In the genomic region with DNA sequence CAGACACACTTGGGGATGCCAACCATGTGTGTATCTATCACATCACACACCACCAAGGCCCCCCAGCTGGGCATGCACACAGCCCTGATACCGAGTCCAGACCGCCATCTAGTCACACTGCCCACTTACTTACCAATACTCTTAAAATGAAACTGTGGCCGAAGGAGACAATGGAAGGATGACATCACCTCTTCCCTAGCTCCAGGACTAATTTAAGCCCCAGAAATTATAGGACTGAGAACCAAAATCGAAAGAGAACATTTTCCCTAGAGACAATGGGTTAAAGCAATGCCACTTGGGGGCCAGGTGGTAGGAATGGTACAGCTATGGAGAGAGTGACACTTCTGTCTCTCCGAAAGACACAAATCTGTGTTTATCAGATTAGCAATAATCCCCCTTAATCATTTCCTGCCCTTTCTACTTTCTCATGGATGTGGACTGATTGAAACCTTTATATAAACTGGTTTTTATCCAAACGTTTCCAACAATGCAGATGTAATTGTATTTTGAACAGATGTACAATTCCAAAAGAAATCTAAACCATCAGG, we compare ENCODE assay signal across 1 cellular context.
TF ChIP-seq lines count a peak whose summit lies in the region.

No MANE protein-coding gene starts in this region.

TF ChIP-seq in GM12878, 131 proteins besides CTCF, POLR2A, EP300 and RAD21:
- TF ChIP-seq, protein P1, sequence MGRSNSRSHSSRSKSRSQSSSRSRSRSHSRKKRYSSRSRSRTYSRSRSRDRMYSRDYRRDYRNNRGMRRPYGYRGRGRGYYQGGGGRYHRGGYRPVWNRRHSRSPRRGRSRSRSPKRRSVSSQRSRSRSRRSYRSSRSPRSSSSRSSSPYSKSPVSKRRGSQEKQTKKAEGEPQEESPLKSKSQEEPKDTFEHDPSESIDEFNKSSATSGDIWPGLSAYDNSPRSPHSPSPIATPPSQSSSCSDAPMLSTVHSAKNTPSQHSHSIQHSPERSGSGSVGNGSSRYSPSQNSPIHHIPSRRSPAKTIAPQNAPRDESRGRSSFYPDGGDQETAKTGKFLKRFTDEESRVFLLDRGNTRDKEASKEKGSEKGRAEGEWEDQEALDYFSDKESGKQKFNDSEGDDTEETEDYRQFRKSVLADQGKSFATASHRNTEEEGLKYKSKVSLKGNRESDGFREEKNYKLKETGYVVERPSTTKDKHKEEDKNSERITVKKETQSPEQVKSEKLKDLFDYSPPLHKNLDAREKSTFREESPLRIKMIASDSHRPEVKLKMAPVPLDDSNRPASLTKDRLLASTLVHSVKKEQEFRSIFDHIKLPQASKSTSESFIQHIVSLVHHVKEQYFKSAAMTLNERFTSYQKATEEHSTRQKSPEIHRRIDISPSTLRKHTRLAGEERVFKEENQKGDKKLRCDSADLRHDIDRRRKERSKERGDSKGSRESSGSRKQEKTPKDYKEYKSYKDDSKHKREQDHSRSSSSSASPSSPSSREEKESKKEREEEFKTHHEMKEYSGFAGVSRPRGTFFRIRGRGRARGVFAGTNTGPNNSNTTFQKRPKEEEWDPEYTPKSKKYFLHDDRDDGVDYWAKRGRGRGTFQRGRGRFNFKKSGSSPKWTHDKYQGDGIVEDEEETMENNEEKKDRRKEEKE (IDR thresholded peaks at IDR 0.05): no peak
- TF ChIP-seq SPI1 (IDR thresholded peaks at IDR 0.05; ENCODE audit: borderline replicate concordance, insufficient read depth, low read depth, low read length): no peak
- TF ChIP-seq ZNF274 (IDR thresholded peaks at IDR 0.05; ENCODE audit: insufficient read depth, insufficient read length): no peak
- TF ChIP-seq, protein P2, sequence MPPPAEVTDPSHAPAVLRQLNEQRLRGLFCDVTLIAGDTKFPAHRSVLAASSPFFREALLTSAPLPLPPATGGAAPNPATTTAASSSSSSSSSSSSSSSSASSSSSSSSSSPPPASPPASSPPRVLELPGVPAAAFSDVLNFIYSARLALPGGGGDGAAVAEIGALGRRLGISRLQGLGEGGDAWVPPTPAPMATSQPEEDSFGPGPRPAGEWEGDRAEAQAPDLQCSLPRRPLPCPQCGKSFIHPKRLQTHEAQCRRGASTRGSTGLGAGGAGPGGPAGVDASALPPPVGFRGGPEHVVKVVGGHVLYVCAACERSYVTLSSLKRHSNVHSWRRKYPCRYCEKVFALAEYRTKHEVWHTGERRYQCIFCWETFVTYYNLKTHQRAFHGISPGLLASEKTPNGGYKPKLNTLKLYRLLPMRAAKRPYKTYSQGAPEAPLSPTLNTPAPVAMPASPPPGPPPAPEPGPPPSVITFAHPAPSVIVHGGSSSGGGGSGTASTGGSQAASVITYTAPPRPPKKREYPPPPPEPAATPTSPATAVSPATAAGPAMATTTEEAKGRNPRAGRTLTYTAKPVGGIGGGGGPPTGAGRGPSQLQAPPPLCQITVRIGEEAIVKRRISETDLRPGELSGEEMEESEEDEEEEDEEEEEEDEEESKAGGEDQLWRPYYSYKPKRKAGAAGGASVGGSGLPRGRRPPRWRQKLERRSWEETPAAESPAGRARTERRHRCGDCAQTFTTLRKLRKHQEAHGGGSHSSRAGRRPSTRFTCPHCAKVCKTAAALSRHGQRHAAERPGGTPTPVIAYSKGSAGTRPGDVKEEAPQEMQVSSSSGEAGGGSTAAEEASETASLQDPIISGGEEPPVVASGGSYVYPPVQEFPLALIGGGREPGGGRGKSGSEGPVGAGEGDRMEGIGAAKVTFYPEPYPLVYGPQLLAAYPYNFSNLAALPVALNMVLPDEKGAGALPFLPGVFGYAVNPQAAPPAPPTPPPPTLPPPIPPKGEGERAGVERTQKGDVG (CRISPR knock-in tag; IDR thresholded peaks at IDR 0.05): no peak
- TF ChIP-seq SIN3A (IDR thresholded peaks at IDR 0.05; ENCODE audit: low read depth, low read length): no peak
- no peak for TF ChIP-seq NFYA (IDR thresholded peaks at IDR 0.05; ENCODE audit: borderline replicate concordance, low read depth, low read length)
- TF ChIP-seq HDGF (IDR thresholded peaks at IDR 0.05): 0 out of 2 replicates have a peak, but pooled peaks have one; percentile 9
